Comparison of ENCODE assay signal across 23 cellular contexts in the genomic region with DNA sequence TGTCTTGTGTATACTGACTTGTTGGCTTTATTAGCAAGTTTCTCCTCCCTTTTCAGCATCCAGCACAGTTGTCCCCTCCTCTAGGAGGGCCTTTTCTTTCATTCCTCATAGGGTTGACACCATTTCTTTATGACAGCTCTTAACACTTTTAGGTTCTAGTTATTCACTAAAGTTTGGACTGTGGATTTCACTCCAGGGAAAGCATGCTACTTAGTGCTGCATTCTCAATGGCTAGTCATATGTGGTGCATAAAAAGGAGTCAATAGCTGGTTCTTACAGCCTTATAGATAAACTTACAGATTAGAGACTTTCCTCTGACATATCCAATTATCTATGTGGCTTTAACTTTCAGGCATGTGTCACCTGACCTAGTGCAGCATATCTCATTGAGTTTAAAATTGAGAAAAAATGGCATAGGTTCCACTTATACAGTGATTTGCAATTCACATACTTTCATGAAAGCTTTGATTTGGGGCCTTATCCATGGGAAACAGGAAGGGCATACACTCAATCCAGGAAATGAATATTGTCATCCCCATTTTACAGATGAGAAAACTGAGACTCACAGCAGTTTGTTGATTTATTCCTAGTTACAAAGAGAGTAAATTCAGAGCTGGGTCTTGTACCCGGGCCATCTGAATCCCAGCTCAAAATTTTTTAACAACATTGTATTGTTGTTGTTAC.
A peak's percentile ranks its signal among the peaks of the same experiment; 100 is the strongest.
DNase-seq lines count a peak whose midpoint lies in the region; ATAC-seq, FAIRE-seq and TF ChIP-seq lines count a peak whose summit lies in the region.
"Had no signal": no experiment of that assay in that cellular context is flagged by ENCODE, and none has a peak within 500 bp of the region (broad histone marks: within the 10 kb centered on the region; RNA-seq: fewer than 3 reads in every experiment).

No MANE protein-coding gene starts in this region.

- peaks cover 0 to 21% (median 12%) of the 10 kb centered on the region in 11 donors for H3K9me3 Mint-ChIP-seq in naive thymus-derived CD4-positive, alpha-beta T cell

- TF ChIP-seq EP300 in HepG2 (IDR thresholded peaks at IDR 0.05; ENCODE audit: low read depth in 2 of 2, low read length in 2 of 2): no peak
- no peak for TF ChIP-seq EP300 in HepG2 (CRISPR knock-in tag; IDR thresholded peaks at IDR 0.05; ENCODE audit: borderline replicate concordance)

- ATAC-seq in T-helper 17 cell (peak; percentile 29), HepG2 (no peak)
- ATAC-seq in naive thymus-derived CD4-positive, alpha-beta T cell: no peak
- ATAC-seq: A549, GM23338 had no signal

- H3K9me3 ChIP-seq in BLaER1 (peaks cover 29% of the 10 kb centered on the region), DOHH2 (ENCODE audit: control insufficient read depth, insufficient read depth, low read length) (peaks cover 10% of the 10 kb centered on the region; the same call in 1 of the 2 replicates), T-helper 17 cell (ENCODE audit: control insufficient read depth, low read length, poor library complexity, severe bottlenecking) (no peaks in the 10 kb centered on the region), HepG2 (ENCODE audit: low read length) (no peaks in the 10 kb centered on the region)
- no peaks in the 10 kb centered on the region for H3K9me3 ChIP-seq in naive thymus-derived CD4-positive, alpha-beta T cell (ENCODE audit: control insufficient read depth in 2 of 3, low read length in 3 of 3)

- H3K27me3 ChIP-seq in BLaER1: no peaks in the 10 kb centered on the region
- no peaks in the 10 kb centered on the region for H3K27me3 ChIP-seq in DOHH2 (ENCODE audit: control insufficient read depth, low read length)
- H3K27me3 ChIP-seq in naive thymus-derived CD4-positive, alpha-beta T cell (ENCODE audit: control insufficient read depth in 2 of 2, insufficient read depth in 2 of 2, low read length in 2 of 2): no peaks in the 10 kb centered on the region
- H3K27me3 ChIP-seq in HepG2 (ENCODE audit: control insufficient read depth in 1 of 2, insufficient read depth in 2 of 2, low read length in 2 of 2): peaks cover 2 to 9% of the 10 kb centered on the region in 2 experiments; a peak in 2 of 5 replicates

- peak overlapping the region; percentile 81 for H3K27ac ChIP-seq in BLaER1
- H3K27ac ChIP-seq in DOHH2 (ENCODE audit: low read depth, low read length): peak overlapping the region; percentile 99
- no peak overlapping the region for H3K27ac ChIP-seq in naive thymus-derived CD4-positive, alpha-beta T cell (ENCODE audit: low read depth, low read length)
- no peak overlapping the region for H3K27ac ChIP-seq in HepG2 (ENCODE audit: extremely low read length, insufficient read depth, low read length)
- H3K27ac ChIP-seq: A549 had no signal

- FAIRE-seq in HepG2 (lab: Jason Lieb, UNC) (no peak), D721Med (lab: Jason Lieb, UNC) (no peak)
- FAIRE-seq: A549, GM19239 had no signal

- peak overlapping the region; percentile 59 for H3K27ac Mint-ChIP-seq in T-helper 17 cell
- peak overlapping the region in 4 of 9 donors; percentile 11 to 56 (median 26) for H3K27ac Mint-ChIP-seq in naive thymus-derived CD4-positive, alpha-beta T cell
- H3K27ac Mint-ChIP-seq: GM23338 had no signal

- no TSS peak for BruUV-seq in HepG2 (replicated peaks; lab: Mats Ljungman, UMichigan)

- H3K36me3 Mint-ChIP-seq in T-helper 17 cell (ENCODE audit: low read depth): no peaks in the 10 kb centered on the region
- H3K36me3 Mint-ChIP-seq in naive thymus-derived CD4-positive, alpha-beta T cell: peaks cover 0 to 3% (median 0%) of the 10 kb centered on the region in 5 donors

- H3K79me2 ChIP-seq in DOHH2 (ENCODE audit: control insufficient read depth, low read length): no peaks in the 10 kb centered on the region
- no peaks in the 10 kb centered on the region for H3K79me2 ChIP-seq in HepG2 (ENCODE audit: insufficient read depth, low read length)

- in situ Hi-C loops in HepG2 (cut with HindIII; ENCODE audit: extremely low pct_ligation_motif_present, low pct_unique_long_range_greater_than_20kb): no loop called here

- DNase-seq in T-helper 17 cell (no peak), iPS-NIHi11 (ENCODE audit: low spot score) (no peak), HepG2 (ENCODE audit: low spot score) (no peak), D721Med (ENCODE audit: insufficient read length, low spot score) (no peak)
- no peak for DNase-seq in naive thymus-derived CD4-positive, alpha-beta T cell
- no peak for DNase-seq in stimulated activated CD4-positive, alpha-beta T cell treated with anti-CD3 and anti-CD28 coated beads, Interleukin-2, amount 100 ng/mL, for 48 hours
- DNase-seq: C1 segment of cervical spinal cord; COR-L47; GDM1; HCEC 1CT; NCI-H1105; NCI-H1694; NCI-H2081 treated with DMSO at 0.1 percent for 48 hours; NCI-H748 treated with DMSO at 0.1 percent for 48 hours; NK-92 treated with Interleukin-12 subunit alpha and Interleukin-12 subunit beta, amount 100 ng/mL, for 24 hours; OCI-M1; RPMI8226; SHP77 treated with DMSO at 0.1 percent for 48 hours had no signal

- H3K4me1 ChIP-seq in BLaER1 (peaks cover 67% of the 10 kb centered on the region), DOHH2 (ENCODE audit: control insufficient read depth, low read length) (peaks cover 98% of the 10 kb centered on the region), HepG2 (ENCODE audit: insufficient read depth, low read length) (no peaks in the 10 kb centered on the region)
- H3K4me1 ChIP-seq in naive thymus-derived CD4-positive, alpha-beta T cell (ENCODE audit: control insufficient read depth in 2 of 2, insufficient read depth in 2 of 2, low read length in 2 of 2): peaks cover 15 to 21% of the 10 kb centered on the region in 2 donors
- H3K4me1 ChIP-seq: A549 had no signal

- CTCF ChIA-PET in naive thymus-derived CD4-positive, alpha-beta T cell (lab: Charles Lee): interaction anchor here (1.3 kb wide), 1 partner anchor 76 kb away, joined by 3 read pairs; no protein-coding TSS in a partner anchor
- CTCF ChIA-PET in HepG2 (lab: Yijun Ruan, JAX; ENCODE audit: low intra/inter-chr PET ratio, low total read pairs): no interaction called here

- peaks cover 21% of the 10 kb centered on the region for H3K4me1 Mint-ChIP-seq in T-helper 17 cell
- H3K4me1 Mint-ChIP-seq in naive thymus-derived CD4-positive, alpha-beta T cell: peaks cover 3 to 52% (median 38%) of the 10 kb centered on the region in 7 donors

- H3K4me2 ChIP-seq in BLaER1: peak overlapping the region; percentile 84
- peak overlapping the region; percentile 87 for H3K4me2 ChIP-seq in DOHH2 (ENCODE audit: low read length)
- H3K4me2 ChIP-seq in HepG2 (ENCODE audit: low read depth, low read length): no peak overlapping the region
- H3K4me2 ChIP-seq: A549, GM23338 had no signal

- H2AFZ ChIP-seq in HepG2 (ENCODE audit: low read length): no peak overlapping the region

- TF ChIP-seq POLR2A in HepG2 (IDR thresholded peaks at IDR 0.05; ENCODE audit: insufficient read depth in 1 of 2, low read depth in 2 of 2, low read length in 2 of 2): no peak

- H3K4me3 Mint-ChIP-seq in T-helper 17 cell: no peak overlapping the region
- H3K4me3 Mint-ChIP-seq in naive thymus-derived CD4-positive, alpha-beta T cell: peak overlapping the region in 6 of 10 donors; percentile 6 to 61 (median 18)
- H3K4me3 Mint-ChIP-seq: GM23338 had no signal

- POLR2A ChIA-PET in naive thymus-derived CD4-positive, alpha-beta T cell (lab: Charles Lee): interaction anchor here (0.5 to 1.6 kb wide), 6 partner anchors 9 to 94 kb away, joined by 3 to 4 read pairs (median 3); no protein-coding TSS in a partner anchor
- POLR2A ChIA-PET in HepG2 (lab: Yijun Ruan, JAX): no interaction called here

- peaks cover 33% of the 10 kb centered on the region for H3F3A ChIP-seq in DOHH2 (ENCODE audit: control insufficient read depth, insufficient read depth)

- intact Hi-C loops in naive thymus-derived CD4-positive, alpha-beta T cell (cut with micrococcal nuclease): loop anchor here in 1 of 2 donors (5.0 kb wide), 1 partner anchor 174 kb away; no protein-coding TSS in a partner anchor
- intact Hi-C loops in HepG2 (cut with micrococcal nuclease; ENCODE audit: unreplicated experiment): no loop called here

- H3K9me2 ChIP-seq in DOHH2 (replicated peaks; ENCODE audit: control insufficient read depth, low read length): no peaks in the 10 kb centered on the region

- H3K4me3 ChIP-seq in BLaER1 (no peak overlapping the region), DOHH2 (ENCODE audit: low read length) (peak overlapping the region; percentile 66; the same call in 1 of the 2 replicates), HepG2 (replicated peaks in 1 of 3; ENCODE audit: insufficient read depth in 1 of 3, low read depth in 2 of 3, low read length in 3 of 3) (no peak overlapping the region)
- H3K4me3 ChIP-seq in naive thymus-derived CD4-positive, alpha-beta T cell (ENCODE audit: low read length): no peak overlapping the region
- H3K4me3 ChIP-seq: A549, GM23338 had no signal

- no peaks in the 10 kb centered on the region for H4K20me1 ChIP-seq in BLaER1
- no peaks in the 10 kb centered on the region for H4K20me1 ChIP-seq in DOHH2 (ENCODE audit: control insufficient read depth, insufficient read depth, low read depth, low read length)
- no peaks in the 10 kb centered on the region for H4K20me1 ChIP-seq in HepG2 (ENCODE audit: insufficient read depth, low read length)

- WGBS in HepG2 (ENCODE audit: low lambda C conversion rate): 37% methylated on average over 1 of the region's 1 CpG

- peak overlapping the region; percentile 65 for H3K9ac ChIP-seq in BLaER1
- H3K9ac ChIP-seq in HepG2 (ENCODE audit: insufficient read depth, low read depth, low read length): no peak overlapping the region

- TF ChIP-seq CTCF in DOHH2 (IDR thresholded peaks at IDR 0.05; ENCODE audit: low read depth, low read length, poor library complexity, severe bottlenecking) (no peak), HepG2 (CRISPR knock-in tag; IDR thresholded peaks at IDR 0.05) (no peak), D721Med (IDR thresholded peaks at IDR 0.05; ENCODE audit: insufficient read depth, missing control alignments) (no peak)

- TF ChIP-seq RAD21 in HepG2 (CRISPR knock-in tag; IDR thresholded peaks at IDR 0.05): no peak

- H3K36me3 ChIP-seq in BLaER1 (no peaks in the 10 kb centered on the region), DOHH2 (ENCODE audit: control insufficient read depth, low read length) (peaks cover 19% of the 10 kb centered on the region; the same call in 1 of the 2 replicates), HepG2 (replicated peaks in 1 of 2; ENCODE audit: control insufficient read depth in 1 of 2, insufficient read depth in 2 of 2, low read length in 2 of 2) (no peaks in the 10 kb centered on the region)
- H3K36me3 ChIP-seq in naive thymus-derived CD4-positive, alpha-beta T cell (ENCODE audit: control insufficient read depth in 2 of 3, insufficient read depth in 3 of 3, low read length in 3 of 3): no peaks in the 10 kb centered on the region

- H3K27me3 Mint-ChIP-seq in T-helper 17 cell: no peaks in the 10 kb centered on the region
- H3K27me3 Mint-ChIP-seq in naive thymus-derived CD4-positive, alpha-beta T cell: peaks cover 0 to 15% (median 0%) of the 10 kb centered on the region in 5 donors

Comparison
In these comparisons a context has a peak if more than half of its experiments do, and no peak if none do; other contexts are left out.
1. H3K27ac ChIP-seq: peak in BLaER1 (single experiment) and DOHH2 (single experiment); none in naive thymus-derived CD4-positive, alpha-beta T cell (single experiment) and HepG2 (single experiment).